2 cellular contexts compared by ENCODE assay signal in the genomic region with DNA sequence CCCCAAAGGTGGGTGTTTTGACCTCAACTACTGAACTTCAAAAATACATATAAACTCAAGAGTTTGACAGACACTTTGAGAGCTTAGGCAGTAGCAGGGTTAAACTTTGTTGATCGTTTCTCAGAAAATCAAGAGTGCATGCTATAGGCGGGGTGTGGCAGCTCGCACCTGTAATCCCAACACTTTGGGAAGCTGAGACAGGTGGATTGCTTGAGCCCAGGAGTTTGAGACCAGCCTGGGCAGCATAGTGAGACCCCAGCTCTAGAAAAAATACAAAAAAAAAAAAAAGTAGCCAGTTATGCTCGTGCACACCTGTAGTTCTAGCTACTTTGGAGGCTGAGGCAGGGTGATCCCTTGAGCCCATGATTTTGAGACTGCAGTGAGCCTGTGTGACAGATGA.
TF ChIP-seq lines count a peak whose summit lies in the region.

No MANE protein-coding gene starts in this region.

TF ChIP-seq in GM23338, 12 proteins besides CTCF, POLR2A, EP300 and RAD21:
- TF ChIP-seq POLR2AphosphoS5 (IDR thresholded peaks at IDR 0.05; ENCODE audit: low read depth) = peak; percentile 35; the same call in 1 of the 2 replicates
- no peak for TF ChIP-seq JUNB (IDR thresholded peaks at IDR 0.05; ENCODE audit: unreplicated experiment)

TF ChIP-seq in H1, 55 proteins besides CTCF, POLR2A, EP300 and RAD21:
- TF ChIP-seq KDM1A (IDR thresholded peaks at IDR 0.05; ENCODE audit: borderline replicate concordance, low read length) = 0 out of 2 replicates have a peak, but pooled peaks have one; percentile 24
- no peak for TF ChIP-seq HDAC2 (IDR thresholded peaks at IDR 0.05; ENCODE audit: borderline replicate concordance in 1 of 2, low read depth in 2 of 2, low read length in 2 of 2)
